Comparison of ENCODE assay signal across 8 cellular contexts in the genomic region with DNA sequence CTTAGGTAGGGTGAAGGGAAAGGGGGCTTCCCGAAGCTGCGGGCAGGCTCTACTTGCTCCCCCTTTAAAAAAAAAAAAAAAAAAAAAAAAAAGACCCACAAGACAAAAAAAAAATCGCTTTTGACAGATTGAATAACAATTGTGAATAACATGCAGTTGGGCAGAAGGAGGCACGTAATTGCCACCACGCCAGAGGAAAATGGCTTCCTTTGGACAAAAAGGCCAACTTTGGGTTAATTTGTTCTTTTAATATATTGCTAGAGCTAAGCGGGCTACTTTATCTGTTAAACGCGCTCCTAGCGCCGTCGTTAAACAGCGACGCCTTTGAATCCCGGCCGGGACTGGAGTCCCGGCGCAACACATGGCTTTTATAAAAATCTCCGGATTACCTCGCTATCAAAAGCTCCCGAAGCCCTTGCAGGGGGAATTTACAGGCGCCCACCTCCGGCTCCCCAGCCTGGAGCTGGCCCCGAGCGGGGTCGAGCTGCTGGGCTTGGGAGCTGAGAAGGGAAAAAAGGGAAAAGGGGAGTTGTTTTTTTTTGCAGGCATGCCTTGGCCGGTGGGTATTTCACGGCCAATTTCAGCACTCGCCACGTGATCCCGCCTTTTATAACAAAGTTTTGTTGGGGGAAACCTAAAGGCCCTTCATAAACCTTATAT. TPM values are rescaled to one million over a fixed set of nuclear protein-coding genes. Genes with fewer than 3 reads are reported as not detected.
DNase-seq lines count a peak whose midpoint lies in the region; ATAC-seq and TF ChIP-seq lines count a peak whose summit lies in the region.

No MANE protein-coding gene starts in this region.

- TF ChIP-seq CTCF in right atrium auricular region (IDR thresholded peaks at IDR 0.05) (no peak), WI38 (IDR thresholded peaks at IDR 0.05; ENCODE audit: low read depth, low read length) (no peak), upper lobe of left lung (IDR thresholded peaks at IDR 0.05) (no peak), GM20000 (IDR thresholded peaks at IDR 0.05; ENCODE audit: extremely low read depth, missing control alignments) (no peak)

- intact Hi-C loops in cardiac septum (cut with DNase I): no loop called here

- no peak for TF ChIP-seq EP300 in upper lobe of left lung (IDR thresholded peaks at IDR 0.05)

- H3K4me3 ChIP-seq in right atrium auricular region (peak overlapping the region in 1 of 2 donors; percentile 37), WI38 (ENCODE audit: low read depth, low read length) (peak overlapping the region; percentile 50), upper lobe of left lung (peak overlapping the region in 3 of 4 donors; percentile 21 to 43 (median 40))

- TF ChIP-seq POLR2A in upper lobe of left lung (IDR thresholded peaks at IDR 0.05): no peak

- no peak overlapping the region for H3K27ac ChIP-seq in right atrium auricular region
- H3K27ac ChIP-seq in upper lobe of left lung: no peak overlapping the region

- DNase-seq in cardiac septum (ENCODE audit: low spot score) (peak; percentile 26), right atrium auricular region (ENCODE audit: low spot score) (no peak), left lobe of liver (ENCODE audit: low spot score) (peak; percentile 22), upper lobe of left lung (no peak), KG1 (lab: John Stamatoyannopoulos, UW) (no peak), GM20000 (ENCODE audit: low spot score) (no peak), cerebellar cortex (ENCODE audit: low spot score) (no peak)

- peaks cover 0 to 56% of the 10 kb centered on the region in 2 donors for H3K4me1 ChIP-seq in right atrium auricular region
- peaks cover 42 to 54% (median 42%) of the 10 kb centered on the region in 4 donors for H3K4me1 ChIP-seq in upper lobe of left lung

- H3K27me3 ChIP-seq in right atrium auricular region: peaks cover 76 to 94% of the 10 kb centered on the region in 2 donors
- H3K27me3 ChIP-seq in upper lobe of left lung: peaks cover 3 to 91% (median 66%) of the 10 kb centered on the region in 4 donors

- no peak for ATAC-seq in left lobe of liver
- no peak for ATAC-seq in upper lobe of left lung (ENCODE audit: low FRiP score in 2 of 2)

- WGBS in upper lobe of left lung, 2 donors: 5 to 10% methylated on average over 30 of the region's 30 CpGs

- H3K9me3 ChIP-seq in right atrium auricular region: no peaks in the 10 kb centered on the region
- H3K9me3 ChIP-seq in upper lobe of left lung: no peaks in the 10 kb centered on the region

- H3K36me3 ChIP-seq in right atrium auricular region (no peaks in the 10 kb centered on the region), upper lobe of left lung (no peaks in the 10 kb centered on the region)

RNA-seq across cellular contexts. Expression of a gene that starts 1.2 kb away (rescaled TPM):
- total RNA-seq in cardiac septum (not detected), right atrium auricular region (not detected), left lobe of liver (not detected), upper lobe of left lung (not detected)

RNA-seq across cellular contexts. Expression of a gene that starts 9.7 kb away (rescaled TPM):
- not detected for total RNA-seq in cardiac septum
- total RNA-seq in right atrium auricular region: not detected
- total RNA-seq in left lobe of liver: 0.10 TPM
- total RNA-seq in upper lobe of left lung: under 1 TPM in 2 of 6 donors, not detected in 4; 0.15 to 0.24 TPM

RNA-seq across cellular contexts. Expression of a gene that starts 16.1 kb away (rescaled TPM):
- total RNA-seq in cardiac septum (not detected), right atrium auricular region (not detected), left lobe of liver (0.03 TPM), upper lobe of left lung (not detected)

RNA-seq across cellular contexts. Expression of a gene that starts 18.5 kb away (rescaled TPM):
- total RNA-seq in cardiac septum (not detected), right atrium auricular region (not detected), left lobe of liver (not detected), upper lobe of left lung (1 to 10 TPM in 2 of 6 donors, under 1 TPM in 3, not detected in 1; 0.30 to 6.1 (median 0.49) TPM)

RNA-seq across cellular contexts. Expression of a gene that starts 27.3 kb away (rescaled TPM):
- total RNA-seq in cardiac septum: not detected
- total RNA-seq in right atrium auricular region: not detected
- total RNA-seq in left lobe of liver: not detected
- total RNA-seq in upper lobe of left lung: 1 to 10 TPM in 3 of 6 donors, under 1 TPM in 1, not detected in 2; 0.46 to 3.3 (median 2.5) TPM

Comparison
In these comparisons a context has a peak if more than half of its experiments do, and no peak if none do; other contexts are left out.
1. DNase-seq: peak in cardiac septum (single experiment) and left lobe of liver (single experiment); none in right atrium auricular region (single experiment), upper lobe of left lung (0 of 2), KG1 (single experiment), GM20000 (single experiment) and cerebellar cortex (single experiment).